Comparison of ENCODE assay signal across 30 cellular contexts in genomic region chr9:33249983-33250382, GRCh38. TPM values are rescaled to one million over a fixed set of nuclear protein-coding genes. Genes with fewer than 3 reads are reported as not detected.
DNase-seq lines count a peak whose midpoint lies in the region; TF ChIP-seq lines count a peak whose summit lies in the region.
"Had no signal": no experiment of that assay in that cellular context is flagged by ENCODE, and none has a peak within 500 bp of the region (broad histone marks: within the 10 kb centered on the region; RNA-seq: fewer than 3 reads in every experiment).

No MANE protein-coding gene starts in this region.

- POLR2A ChIA-PET in MCF 10A (lab: Yijun Ruan, JAX) = interaction anchor here (0.6 to 13.7 kb wide), 4 partner anchors 13 to 87 kb away, joined by 3 to 259 read pairs (median 50); partner anchors contain the start of genes BAG1, CHMP5, NFX1 and SPINK4

- H3K4me3 ChIP-seq in mammary epithelial cell (replicated peaks in 1 of 3; ENCODE audit: insufficient read depth in 1 of 3, low read depth in 2 of 3, low read length in 3 of 3) (no peak overlapping the region), neuronal stem cell (ENCODE audit: low read length in 2 of 2) (no peak overlapping the region)
- H3K4me3 ChIP-seq: adrenal gland, hepatocyte, skin epidermis, upper lobe of right lung had no signal

- no peaks in the 10 kb centered on the region for H3K9me3 Mint-ChIP-seq in MCF 10A (ENCODE audit: unreplicated experiment)
- H3K9me3 Mint-ChIP-seq: mesothelial cell of epicardium; naive thymus-derived CD4-positive, alpha-beta T cell; T-helper 2 cell treated with Interferon-gamma antibody and Interleukin-4, amounts not matched to agents 5 μg/mL and 100 μg/mL, for 36 hours had no signal

- no peaks in the 10 kb centered on the region for H3K9me3 ChIP-seq in mammary epithelial cell (replicated peaks; ENCODE audit: insufficient read depth, low read length)
- no peaks in the 10 kb centered on the region for H3K9me3 ChIP-seq in neuronal stem cell (replicated peaks in 1 of 2; ENCODE audit: control insufficient read depth in 2 of 2, insufficient read depth in 1 of 2, low read depth in 1 of 2, low read length in 2 of 2)
- H3K9me3 ChIP-seq: adrenal gland, upper lobe of right lung had no signal

- H3K27me3 ChIP-seq in mammary epithelial cell (ENCODE audit: insufficient read depth, low read length) (no peaks in the 10 kb centered on the region), neuronal stem cell (ENCODE audit: control insufficient read depth in 3 of 3, insufficient read depth in 3 of 3, low read depth in 1 of 3, low read length in 3 of 3) (no peaks in the 10 kb centered on the region)
- H3K27me3 ChIP-seq: adrenal gland, brain microvascular endothelial cell, hepatocyte, upper lobe of right lung had no signal

- no peak overlapping the region for H2BK15ac ChIP-seq in neuronal stem cell (ENCODE audit: low read length)

- dilution Hi-C loops in mammary epithelial cell (cut with HindIII; ENCODE audit: low sequenced_read_pairs) = no loop called here

- H3K79me1 ChIP-seq in neuronal stem cell (ENCODE audit: low read depth, low read length) = no peaks in the 10 kb centered on the region

- no peak overlapping the region for H3K4me3 Mint-ChIP-seq in MCF 10A (ENCODE audit: unreplicated experiment)
- H3K4me3 Mint-ChIP-seq: mesothelial cell of epicardium; naive thymus-derived CD4-positive, alpha-beta T cell; T-helper 2 cell treated with Interferon-gamma antibody and Interleukin-4, amounts not matched to agents 5 μg/mL and 100 μg/mL, for 36 hours had no signal

- no peak overlapping the region for H2AK5ac ChIP-seq in neuronal stem cell (ENCODE audit: low read depth, low read length)

- TF ChIP-seq CTCF in MCF 10A (IDR thresholded peaks at IDR 0.05; ENCODE audit: unreplicated experiment) (no peak), mammary epithelial cell (conservative IDR thresholded peaks at IDR 0.05 in 1 of 2, IDR thresholded peaks at IDR 0.05 in 1 of 2; ENCODE audit: extremely low read depth in 1 of 2, insufficient read depth in 1 of 2, low read depth in 1 of 2, low read length in 2 of 2) (no peak)

- H2BK5ac ChIP-seq in neuronal stem cell (ENCODE audit: low read length) = no peak overlapping the region

- intact Hi-C loops in MCF 10A (cut with micrococcal nuclease) (no loop called here), mammary epithelial cell (cut with micrococcal nuclease) (loop anchor here (1.0 kb wide), 1 partner anchor 16 kb away; no protein-coding TSS in a partner anchor)

- H2BK120ac ChIP-seq in neuronal stem cell (ENCODE audit: low read depth, low read length) = no peak overlapping the region

- BruUV-seq in MCF 10A (replicated peaks; lab: Mats Ljungman, UMichigan) (no TSS peak), mammary epithelial cell (replicated peaks; lab: Mats Ljungman, UMichigan) (no TSS peak)

- H3K27me3 Mint-ChIP-seq in MCF 10A (ENCODE audit: insufficient read depth, unreplicated experiment) = no peaks in the 10 kb centered on the region
- H3K27me3 Mint-ChIP-seq: naive thymus-derived CD4-positive, alpha-beta T cell had no signal

- H3K4me2 ChIP-seq in mammary epithelial cell (ENCODE audit: insufficient read depth, low read depth, low read length) (no peak overlapping the region), neuronal stem cell (ENCODE audit: insufficient read depth, low read length, poor library complexity, severe bottlenecking) (no peak overlapping the region)
- H3K4me2 ChIP-seq: hepatocyte had no signal

- no peak overlapping the region for H3K23ac ChIP-seq in neuronal stem cell (ENCODE audit: low read depth, low read length, poor library complexity)

- no peak overlapping the region for H2AFZ ChIP-seq in mammary epithelial cell (ENCODE audit: low read depth, low read length)
- H2AFZ ChIP-seq in neuronal stem cell (ENCODE audit: low read length) = no peak overlapping the region
- H2AFZ ChIP-seq: hepatocyte had no signal

- CTCF ChIA-PET in MCF 10A (lab: Yijun Ruan, JAX) (interaction anchor here (0.9 kb wide), 1 partner anchor 19 kb away, joined by 3 read pairs; no protein-coding TSS in a partner anchor), mammary epithelial cell (lab: Charles Lee; ENCODE audit: low non-redundant PET) (no interaction called here)

- DNase-seq in MCF 10A (ENCODE audit: unreplicated experiment) = no peak
- no peak for DNase-seq in mammary epithelial cell
- DNase-seq in NAMALWA (ENCODE audit: low spot score) = peak; percentile 10
- no peak for DNase-seq in epithelial cell of prostate (ENCODE audit: low read depth, low spot score)
- no peak for DNase-seq in RPMI8226
- DNase-seq in NK-92 (lab: John Stamatoyannopoulos, UW; ENCODE audit: unreplicated experiment) = no peak
- DNase-seq in neuronal stem cell (ENCODE audit: low spot score) = no peak
- no peak for DNase-seq in NOMO-1 (lab: John Stamatoyannopoulos, UW; ENCODE audit: unreplicated experiment in 2 of 2)
- DNase-seq: activated CD4-positive, alpha-beta T cell treated with anti-CD3 and anti-CD28 coated beads, Interleukin-2, amount 50 U/mL, for 4 hours; activated gamma-delta T cell treated with Interleukin-2 at 50 U/mL for 16 hours; C1 segment of cervical spinal cord; effector CD8-positive, alpha-beta T cell; naive thymus-derived CD4-positive, alpha-beta T cell; NCI-H1048; NCI-H1694 treated with DMSO at 0.1 percent for 48 hours; NCI-H526 treated with DMSO at 0.1 percent for 48 hours; occipital lobe; substantia nigra; upper lobe of right lung had no signal

- H4K20me1 ChIP-seq in mammary epithelial cell (ENCODE audit: insufficient read depth, low read length) = no peaks in the 10 kb centered on the region

- no peak overlapping the region for H2BK12ac ChIP-seq in neuronal stem cell (ENCODE audit: low read length)

- peaks cover 30% of the 10 kb centered on the region for H3K4me1 Mint-ChIP-seq in MCF 10A (ENCODE audit: insufficient read depth, unreplicated experiment)
- H3K4me1 Mint-ChIP-seq: mesothelial cell of epicardium had no signal

- H3K36me3 ChIP-seq in mammary epithelial cell (ENCODE audit: insufficient read depth, low read length) = peaks cover 8% of the 10 kb centered on the region
- peaks cover 10 to 53% of the 10 kb centered on the region in 2 donors for H3K36me3 ChIP-seq in neuronal stem cell (replicated peaks in 1 of 2; ENCODE audit: control insufficient read depth in 2 of 2, insufficient read depth in 2 of 2, low read length in 2 of 2)

- no peak overlapping the region for H3K9ac ChIP-seq in mammary epithelial cell (ENCODE audit: insufficient read depth, low read length)
- H3K9ac ChIP-seq in neuronal stem cell (ENCODE audit: low read depth, low read length, poor library complexity) = no peak overlapping the region

- H3K4me1 ChIP-seq in mammary epithelial cell (ENCODE audit: insufficient read depth, low read length) (no peaks in the 10 kb centered on the region), neuronal stem cell (ENCODE audit: control insufficient read depth in 2 of 2, insufficient read depth in 1 of 2, low read depth in 1 of 2, low read length in 2 of 2) (no peaks in the 10 kb centered on the region)
- H3K4me1 ChIP-seq: adrenal gland, upper lobe of right lung had no signal

- in situ Hi-C loops in mammary epithelial cell (cut with MboI; ENCODE audit: low sequenced_read_pairs in 2 of 2) = loop anchor here in 1 of 2 donors (25.0 kb wide), 1 partner anchor 212 kb away; the partner anchor contains the start of gene NOL6

- no peak overlapping the region for H4K91ac ChIP-seq in neuronal stem cell (ENCODE audit: low read depth, low read length, poor library complexity)

- no peaks in the 10 kb centered on the region for H3K79me2 ChIP-seq in mammary epithelial cell (ENCODE audit: insufficient read depth, low read length)
- H3K79me2 ChIP-seq: hepatocyte had no signal

- no peak overlapping the region for H3K27ac ChIP-seq in mammary epithelial cell (ENCODE audit: insufficient read depth, low read depth, low read length)
- H3K27ac ChIP-seq in epithelial cell of prostate = peak overlapping the region; percentile 72
- H3K27ac ChIP-seq in neuronal stem cell (replicated peaks; ENCODE audit: low read length) = no peak overlapping the region
- H3K27ac ChIP-seq: adrenal gland, hepatocyte, upper lobe of right lung, VCaP had no signal

- no peak overlapping the region for H3K18ac ChIP-seq in neuronal stem cell (ENCODE audit: low read length)

- peaks cover 60% of the 10 kb centered on the region for H3K36me3 Mint-ChIP-seq in MCF 10A (ENCODE audit: insufficient read depth, unreplicated experiment)

- no peak overlapping the region for H4K8ac ChIP-seq in neuronal stem cell (ENCODE audit: low read depth, low read length)

- no peak overlapping the region for H3K14ac ChIP-seq in neuronal stem cell (ENCODE audit: low read length)

- H3K4ac ChIP-seq in neuronal stem cell (ENCODE audit: low read length) = no peak overlapping the region

- H3K27ac Mint-ChIP-seq in MCF 10A (ENCODE audit: low read depth, unreplicated experiment) = peak overlapping the region; percentile 80

- 100% methylated on average over 2 of the region's 2 CpGs for WGBS in mammary epithelial cell (ENCODE audit: low coverage, missing lambda C conversion rate)
- no CpG with 5 or more reads among the region's 2 CpGs for WGBS in neuronal stem cell (ENCODE audit: extremely low coverage in 2 of 2, insufficient read length in 2 of 2, insufficient replicate concordance in 1 of 2), 2 donors

RNA-seq across cellular contexts. Expression of gene SPINK4, which starts 10.0 kb away (rescaled TPM):
- total RNA-seq in MCF 10A (2022) = not detected in 2 replicates
- total RNA-seq in mammary epithelial cell = not detected
- polyA plus RNA-seq in mammary epithelial cell = not detected
- polyA minus RNA-seq in mammary epithelial cell = not detected
- polyA plus RNA-seq in neuronal stem cell (2013, experiment 1 of 2) = not detected
- not detected for polyA plus RNA-seq in neuronal stem cell (2013, experiment 2 of 2)
- total RNA-seq: esophagus mucosa; frontal cortex; H1; hepatocyte; left lobe of liver; mesothelial cell of epicardium; naive thymus-derived CD4-positive, alpha-beta T cell; occipital lobe; upper lobe of right lung had no signal
- polyA plus RNA-seq: H1; hepatocyte; naive thymus-derived CD4-positive, alpha-beta T cell had no signal

RNA-seq across cellular contexts. Expression of gene BAG1, which starts 14.5 kb away (rescaled TPM):
- total RNA-seq in MCF 10A (2022) (75.7 and 91.8 TPM in 2 replicates), mammary epithelial cell (10 to 100 TPM; 28.5 to 30.9 TPM)
- polyA plus RNA-seq in mammary epithelial cell = 20.3 TPM
- 5.4 TPM for polyA minus RNA-seq in mammary epithelial cell
- polyA plus RNA-seq in neuronal stem cell (2013, experiment 1 of 2) = 39.5 TPM
- 38.2 TPM for polyA plus RNA-seq in neuronal stem cell (2013, experiment 2 of 2)

RNA-seq across cellular contexts. Expression of gene CHMP5, which starts 14.9 kb away (rescaled TPM):
- total RNA-seq in MCF 10A (2022) (67.6 and 85.1 TPM in 2 replicates), mammary epithelial cell (10 to 100 TPM; 52.7 to 54.0 TPM)
- polyA plus RNA-seq in mammary epithelial cell = 50.6 TPM
- 30.3 TPM for polyA minus RNA-seq in mammary epithelial cell
- 64.5 TPM for polyA plus RNA-seq in neuronal stem cell (2013, experiment 1 of 2)
- polyA plus RNA-seq in neuronal stem cell (2013, experiment 2 of 2) = 64.5 TPM

RNA-seq across cellular contexts. Expression of gene NFX1, which starts 40.3 kb away (rescaled TPM):
- total RNA-seq in MCF 10A (2022) = 66.7 and 78.5 TPM in 2 replicates
- 10 to 100 TPM; 29.8 to 47.2 TPM for total RNA-seq in mammary epithelial cell
- 23.8 TPM for polyA plus RNA-seq in mammary epithelial cell
- polyA minus RNA-seq in mammary epithelial cell = 33.1 TPM
- 14.7 TPM for polyA plus RNA-seq in neuronal stem cell (2013, experiment 1 of 2)
- 15.8 TPM for polyA plus RNA-seq in neuronal stem cell (2013, experiment 2 of 2)
